ENCODE assay signal across 9 cellular contexts in the genomic region with DNA sequence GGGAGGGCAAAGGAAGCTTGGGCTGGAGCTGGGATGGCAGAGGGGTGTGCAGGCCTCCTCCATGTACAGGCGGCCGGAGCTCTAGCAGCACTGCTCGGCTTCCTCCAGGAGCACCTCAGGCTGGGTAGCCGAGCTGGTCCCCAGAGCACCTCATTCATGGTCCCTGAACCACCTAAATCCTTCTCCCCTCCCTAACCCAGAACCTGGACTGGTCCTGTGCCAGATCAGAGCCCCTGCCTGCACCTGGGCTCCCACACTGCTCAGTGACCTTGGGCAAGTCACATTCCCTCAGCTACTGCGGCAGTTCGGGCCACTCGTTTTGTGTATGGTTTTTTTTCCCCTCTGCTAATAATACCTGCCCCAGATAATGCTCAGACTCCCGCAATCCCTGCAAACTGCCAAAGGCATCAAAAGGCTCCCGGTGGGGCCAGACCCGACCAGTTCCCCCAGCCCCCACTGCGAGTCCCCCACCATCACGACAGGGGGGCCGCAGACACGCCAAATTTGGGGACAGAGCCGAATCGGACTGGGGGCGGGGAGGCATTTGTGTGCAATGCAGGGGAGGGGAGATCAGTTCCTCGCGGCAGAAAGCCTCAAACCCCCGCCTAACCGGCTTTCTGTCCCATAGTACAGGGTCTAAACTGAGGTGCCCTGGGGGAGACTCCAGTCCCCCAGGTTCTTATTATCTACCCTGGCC. TPM values are rescaled to one million over a fixed set of nuclear protein-coding genes. Genes with fewer than 3 reads are reported as not detected.
A peak's percentile ranks its signal among the peaks of the same experiment; 100 is the strongest.
DNase-seq lines count a peak whose midpoint lies in the region; ATAC-seq and TF ChIP-seq lines count a peak whose summit lies in the region.
"Had no signal": no experiment of that assay in that cellular context is flagged by ENCODE, and none has a peak within 500 bp of the region (broad histone marks: within the 10 kb centered on the region; RNA-seq: fewer than 3 reads in every experiment).

No MANE protein-coding gene starts in this region.

- H3K36me3 ChIP-seq in Panc1 (ENCODE audit: control insufficient read depth, insufficient read depth, low read length) = no peaks in the 10 kb centered on the region
- H3K36me3 ChIP-seq in esophagus (ENCODE audit: control insufficient read depth in 2 of 2, insufficient read depth in 2 of 2, low read length in 1 of 2) = no peaks in the 10 kb centered on the region
- H3K36me3 ChIP-seq in rectal smooth muscle tissue (ENCODE audit: control insufficient read depth, insufficient read depth, low read length) = no peaks in the 10 kb centered on the region

- BruUV-seq in Panc1 (replicated peaks; lab: Mats Ljungman, UMichigan) = no TSS peak

- 25 to 26% methylated on average over 21 of the region's 21 CpGs for WGBS in esophagus, 2 donors

- peak overlapping the region; percentile 58 to 71 for H3K4me3 ChIP-seq in Panc1 (ENCODE audit: low read depth in 2 of 2, low read length in 2 of 2)
- peak overlapping the region; percentile 42 to 67 for H3K4me3 ChIP-seq in esophagus (ENCODE audit: low read depth in 1 of 2, low read length in 2 of 2)
- H3K4me3 ChIP-seq in rectal smooth muscle tissue (ENCODE audit: low read length) = peak overlapping the region; percentile 37

- H3K27me3 ChIP-seq in Panc1 (ENCODE audit: control insufficient read depth, insufficient read depth, low read length) (no peaks in the 10 kb centered on the region), esophagus (ENCODE audit: control insufficient read depth in 1 of 2, insufficient read depth in 2 of 2, low read length in 2 of 2) (peaks cover 0 to 5% of the 10 kb centered on the region in 2 donors), rectal smooth muscle tissue (ENCODE audit: control insufficient read depth, insufficient read depth, low read length) (peaks cover 23% of the 10 kb centered on the region)

- POLR2A ChIA-PET in Panc1 (lab: Charles Lee) = no interaction called here

- CTCF ChIA-PET in Panc1 (lab: Charles Lee) = interaction anchor here (0.7 kb wide), 1 partner anchor 58 kb away, joined by 3 read pairs; no protein-coding TSS in a partner anchor

- ATAC-seq in Panc1 (peak; percentile 29), GM18517 (IDR thresholded peaks at IDR 0.05; ENCODE audit: unreplicated experiment) (no peak)

- TF ChIP-seq CTCF in GM13976 (IDR thresholded peaks at IDR 0.05; ENCODE audit: borderline replicate concordance, control extremely low read depth, extremely low read depth, insufficient read depth, missing control alignments) (no peak), Panc1 (IDR thresholded peaks at IDR 0.05) (no peak)

- intact Hi-C loops in Panc1 (cut with micrococcal nuclease; ENCODE audit: unreplicated experiment) = no loop called here

- H3K9ac ChIP-seq in rectal smooth muscle tissue (ENCODE audit: low read length) = no peak overlapping the region

- DNase-seq in GM13976 (ENCODE audit: low spot score) = peak; percentile 44
- DNase-seq in Panc1 (ENCODE audit: low read depth, low spot score) = no peak
- no peak for DNase-seq in DMS114 treated with DMSO at 0.1 percent for 48 hours (lab: John Stamatoyannopoulos, UW; ENCODE audit: unreplicated experiment)
- no peak for DNase-seq in NCI-H2171 (lab: John Stamatoyannopoulos, UW)
- no peak for DNase-seq in KG1 (lab: John Stamatoyannopoulos, UW)
- DNase-seq: HCEC 1CT had no signal

- H3K4me1 ChIP-seq in Panc1 (ENCODE audit: control insufficient read depth, insufficient read depth, low read length) (peaks cover 53% of the 10 kb centered on the region), esophagus (ENCODE audit: control insufficient read depth in 2 of 2, insufficient read depth in 2 of 2, low read length in 1 of 2) (peaks cover 5% of the 10 kb centered on the region in 2 donors), rectal smooth muscle tissue (ENCODE audit: control insufficient read depth, insufficient read depth, low read length) (peaks cover 5% of the 10 kb centered on the region)

- H3K9me3 ChIP-seq in Panc1 (ENCODE audit: control insufficient read depth, insufficient read depth, low read depth, low read length) = no peaks in the 10 kb centered on the region
- H3K9me3 ChIP-seq in esophagus (ENCODE audit: control insufficient read depth in 2 of 2, insufficient read depth in 1 of 2, low read depth in 1 of 2, low read length in 1 of 2) = no peaks in the 10 kb centered on the region

- in situ Hi-C loops in GM13976 (cut with MboI; ENCODE audit: low sequenced_read_pairs, unreplicated experiment) (no loop called here), Panc1 (cut with HindIII; ENCODE audit: low pct_unique_long_range_greater_than_20kb, low sequenced_read_pairs) (no loop called here)

- H3K27ac ChIP-seq in Panc1 (ENCODE audit: low read length) (peak overlapping the region; percentile 12; the same call in 1 of the 2 replicates), esophagus (ENCODE audit: low read depth in 2 of 2, low read length in 1 of 2) (no peak overlapping the region), rectal smooth muscle tissue (ENCODE audit: low read depth, low read length) (no peak overlapping the region)

RNA-seq across cellular contexts. Expression of a gene that starts 1.3 kb away (rescaled TPM):
- total RNA-seq in Panc1 (2021; ENCODE audit: unreplicated experiment) = 11.2 TPM
- polyA plus RNA-seq in Panc1 (2012; ENCODE audit: insufficient read length) = 6.3 TPM
- polyA plus RNA-seq in esophagus = 1 to 10 TPM; 2.2 to 9.6 TPM

RNA-seq across cellular contexts. Expression of a gene that starts 28.5 kb away (rescaled TPM):
- 68.5 TPM for total RNA-seq in Panc1 (2021; ENCODE audit: unreplicated experiment)
- polyA plus RNA-seq in Panc1 (2012; ENCODE audit: insufficient read length) = 82.5 TPM
- 10 to 100 TPM; 19.0 to 30.0 TPM for polyA plus RNA-seq in esophagus
